16 cellular contexts compared by ENCODE assay signal in genomic region chr1:12613180-12613579, GRCh38. TPM values are rescaled to one million over a fixed set of nuclear protein-coding genes. Genes with fewer than 3 reads are reported as not detected.
DNase-seq lines count a peak whose midpoint lies in the region; ATAC-seq, FAIRE-seq and TF ChIP-seq lines count a peak whose summit lies in the region.
"Had no signal": no experiment of that assay in that cellular context is flagged by ENCODE, and none has a peak within 500 bp of the region (broad histone marks: within the 10 kb centered on the region; RNA-seq: fewer than 3 reads in every experiment).

No MANE protein-coding gene starts in this region.

- TF ChIP-seq CTCF in left ventricle myocardium inferior (IDR thresholded peaks at IDR 0.05; ENCODE audit: borderline replicate concordance) = no peak
- TF ChIP-seq CTCF in right atrium auricular region (IDR thresholded peaks at IDR 0.05) = no peak
- TF ChIP-seq CTCF in astrocyte of the cerebellum (IDR thresholded peaks at IDR 0.05; ENCODE audit: low read depth, low read length, missing control alignments) = no peak
- TF ChIP-seq CTCF in upper lobe of right lung (IDR thresholded peaks at IDR 0.05) = no peak

- no peak for FAIRE-seq in GM12891 (lab: Jason Lieb, UNC)
- FAIRE-seq: colon, G401.6, H54 had no signal

- POLR2A ChIA-PET in naive thymus-derived CD8-positive, alpha-beta T cell (lab: Charles Lee) = interaction anchor here (1.0 to 10.2 kb wide), 3 partner anchors 10 to 18 kb away, joined by 4 to 269 read pairs (median 31); no protein-coding TSS in a partner anchor

- H3K4me1 ChIP-seq in left ventricle myocardium inferior (peaks cover 80% of the 10 kb centered on the region), right atrium auricular region (peaks cover 0 to 34% of the 10 kb centered on the region in 2 donors), upper lobe of right lung (peaks cover 20% of the 10 kb centered on the region)

- H3K27me3 ChIP-seq in left ventricle myocardium inferior (ENCODE audit: low read depth) (no peaks in the 10 kb centered on the region), right atrium auricular region (no peaks in the 10 kb centered on the region), upper lobe of right lung (no peaks in the 10 kb centered on the region)

- H3K4me1 Mint-ChIP-seq in naive thymus-derived CD8-positive, alpha-beta T cell = peaks cover 49 to 70% (median 69%) of the 10 kb centered on the region in 4 donors

- peaks cover under 1 to 39% (median 9%) of the 10 kb centered on the region in 3 donors for H3K36me3 Mint-ChIP-seq in naive thymus-derived CD8-positive, alpha-beta T cell
- H3K36me3 Mint-ChIP-seq: neural progenitor cell had no signal

- no peak for TF ChIP-seq POLR2A in GM12891 (IDR thresholded peaks at IDR 0.05; ENCODE audit: low read depth, low read length)

- no peak for DNase-seq in left ventricle myocardium inferior
- no peak for DNase-seq in right atrium auricular region (ENCODE audit: low spot score)
- DNase-seq in astrocyte of the cerebellum (ENCODE audit: low read depth) = no peak
- DNase-seq in naive thymus-derived CD8-positive, alpha-beta T cell = peak in 1 of 10 donors; percentile 18
- DNase-seq in upper lobe of right lung = no peak
- DNase-seq in DMS 273 (lab: John Stamatoyannopoulos, UW; ENCODE audit: unreplicated experiment) = no peak
- DNase-seq in GM12891 (ENCODE audit: insufficient read length, low spot score) = no peak
- DNase-seq: amygdala; SHP77; stimulated activated CD4-positive, alpha-beta T cell treated with anti-CD3 and anti-CD28 coated beads, Interleukin-2, amount 100 ng/mL, for 48 hours; T1000 had no signal

- intact Hi-C loops in left ventricle myocardium inferior (cut with micrococcal nuclease) = no loop called here
- intact Hi-C loops in upper lobe of right lung (cut with DNase I) = no loop called here

- H3K9me3 ChIP-seq in left ventricle myocardium inferior (replicated peaks) (no peaks in the 10 kb centered on the region), right atrium auricular region (no peaks in the 10 kb centered on the region), upper lobe of right lung (no peaks in the 10 kb centered on the region)

- peaks cover 36% of the 10 kb centered on the region for H3K36me3 ChIP-seq in left ventricle myocardium inferior
- peaks cover 5% of the 10 kb centered on the region for H3K36me3 ChIP-seq in right atrium auricular region
- H3K36me3 ChIP-seq in upper lobe of right lung = peaks cover 22% of the 10 kb centered on the region
- H3K36me3 ChIP-seq: neural progenitor cell had no signal

- peak overlapping the region in 7 of 10 donors; percentile 2 to 99 (median 45) for H3K4me3 Mint-ChIP-seq in naive thymus-derived CD8-positive, alpha-beta T cell
- H3K4me3 Mint-ChIP-seq: neural progenitor cell had no signal

- peak overlapping the region in 9 of 10 donors; percentile 41 to 88 (median 66) for H3K27ac Mint-ChIP-seq in naive thymus-derived CD8-positive, alpha-beta T cell
- H3K27ac Mint-ChIP-seq: neural progenitor cell had no signal

- no peaks in the 10 kb centered on the region for H3K9me3 Mint-ChIP-seq in naive thymus-derived CD8-positive, alpha-beta T cell
- H3K9me3 Mint-ChIP-seq: neural progenitor cell had no signal

- H3K27me3 Mint-ChIP-seq in naive thymus-derived CD8-positive, alpha-beta T cell = peaks cover 0 to 7% (median 0%) of the 10 kb centered on the region in 5 donors

- in situ Hi-C loops in astrocyte of the cerebellum (cut with HindIII; ENCODE audit: low sequenced_read_pairs) = no loop called here

- H3K27ac ChIP-seq in left ventricle myocardium inferior (replicated peaks) = peak overlapping the region; percentile 97
- peak overlapping the region in 1 of 2 donors; percentile 97 for H3K27ac ChIP-seq in right atrium auricular region
- peak overlapping the region; percentile 6 for H3K27ac ChIP-seq in upper lobe of right lung
- H3K27ac ChIP-seq: neural progenitor cell had no signal

- ATAC-seq in naive thymus-derived CD8-positive, alpha-beta T cell = no peak
- no peak for ATAC-seq in upper lobe of right lung
- ATAC-seq in GM21737 (IDR thresholded peaks at IDR 0.05; ENCODE audit: unreplicated experiment) = no peak

- H3K4me3 ChIP-seq in left ventricle myocardium inferior (no peak overlapping the region), right atrium auricular region (no peak overlapping the region), astrocyte of the cerebellum (ENCODE audit: low read depth, low read length) (peak overlapping the region; percentile 92), upper lobe of right lung (no peak overlapping the region)
- H3K4me3 ChIP-seq: neural progenitor cell had no signal

TF ChIP-seq in GM12891, 5 proteins besides CTCF, POLR2A, EP300 and RAD21:
- no peak for TF ChIP-seq POLR2AphosphoS5 (IDR thresholded peaks at IDR 0.05; ENCODE audit: low read depth, low read length)
- TF ChIP-seq SPI1 (IDR thresholded peaks at IDR 0.05; ENCODE audit: low read depth, low read length) = no peak
- TF ChIP-seq POU2F2 (IDR thresholded peaks at IDR 0.05; ENCODE audit: low read depth, low read length) = no peak
- TF ChIP-seq TAF1 (IDR thresholded peaks at IDR 0.05; ENCODE audit: low read depth, low read length) = no peak
- TF ChIP-seq PAX5 (IDR thresholded peaks at IDR 0.05; ENCODE audit: insufficient read depth, low read length, severe bottlenecking) = no peak

RNA-seq across cellular contexts. Expression of gene DHRS3, which starts 4.8 kb away (rescaled TPM):
- total RNA-seq in left ventricle myocardium inferior (89.7 TPM), right atrium auricular region (10 to 100 TPM; 50.4 to 78.9 TPM), upper lobe of right lung (106 TPM)
- 10 to 100 TPM; 86.4 to 91.0 TPM for total RNA-seq in naive thymus-derived CD8-positive, alpha-beta T cell
- 10 to 100 TPM; 17.7 to 31.0 (median 20.4) TPM for polyA plus RNA-seq in naive thymus-derived CD8-positive, alpha-beta T cell
- polyA plus RNA-seq in GM12891 (2012; ENCODE audit: low read depth, missing spikeins) = 0.62 TPM

RNA-seq across cellular contexts. Expression of gene AADACL4, which starts 30.7 kb away (rescaled TPM):
- total RNA-seq in left ventricle myocardium inferior = not detected
- not detected for total RNA-seq in right atrium auricular region
- total RNA-seq in naive thymus-derived CD8-positive, alpha-beta T cell = not detected
- not detected for polyA plus RNA-seq in naive thymus-derived CD8-positive, alpha-beta T cell
- not detected for total RNA-seq in upper lobe of right lung
- not detected for polyA plus RNA-seq in GM12891 (2012; ENCODE audit: low read depth, missing spikeins)
